In the genomic region with DNA sequence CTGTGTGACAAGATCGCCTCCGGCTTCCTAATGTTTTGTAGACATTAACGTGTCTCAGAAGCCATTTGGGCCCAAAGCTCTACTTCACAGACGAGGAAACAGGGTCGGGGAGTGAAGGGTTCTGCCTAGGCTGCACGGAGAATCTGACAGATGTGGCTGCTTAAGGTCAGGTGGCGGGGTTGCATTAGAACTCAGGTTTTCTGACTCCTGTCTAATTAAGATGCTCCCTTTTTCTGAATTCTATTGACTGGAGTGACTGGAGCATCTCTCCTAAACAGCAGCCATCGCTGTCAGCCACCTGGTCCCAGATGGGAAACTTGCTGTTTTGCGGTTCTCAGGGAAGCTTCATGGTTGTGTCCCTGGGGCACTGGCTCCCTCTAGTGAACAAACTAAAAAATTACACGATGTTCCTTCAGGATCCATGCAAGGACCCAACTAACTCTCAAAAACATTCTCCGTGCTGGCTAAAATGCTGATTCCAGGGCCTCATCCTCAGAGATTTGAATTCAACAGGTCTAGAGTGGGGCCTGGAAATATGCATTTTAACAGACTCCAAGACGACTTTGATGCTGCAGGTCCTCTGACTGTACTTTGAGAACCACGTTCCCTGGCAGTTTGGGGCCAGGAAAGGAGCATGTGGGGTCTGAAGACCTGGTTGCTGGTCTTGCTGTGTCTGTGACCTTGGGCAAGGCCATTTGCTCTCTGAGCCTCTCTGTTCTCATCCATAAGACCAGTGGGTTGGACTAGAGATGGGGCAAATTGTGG, we compare ENCODE assay signal across 8 cellular contexts.
DNase-seq lines count a peak whose midpoint lies in the region; ATAC-seq, FAIRE-seq and TF ChIP-seq lines count a peak whose summit lies in the region.

No MANE protein-coding gene starts in this region.

- DNase-seq in BE2C (peak; percentile 46), H54 (ENCODE audit: insufficient read length, low spot score) (peak; percentile 75), NT2/D1 (ENCODE audit: low read depth, low spot score) (peak; percentile 66), frontal cortex (ENCODE audit: low spot score in 2 of 2) (peak; percentile 41 to 77), omental fat pad (ENCODE audit: low spot score) (no peak)
- DNase-seq in activated T-helper 9 cell treated with anti-CD3 and anti-CD28 coated beads, Interleukin-2, amount 50 U/mL, for 16 hours (ENCODE audit: low read depth): peak; percentile 8

- H3K27me3 ChIP-seq in BE2C: peaks cover 22% of the 10 kb centered on the region
- peaks cover 4% of the 10 kb centered on the region for H3K27me3 ChIP-seq in NT2/D1 (ENCODE audit: insufficient read depth, insufficient read length)

- FAIRE-seq in H54 (lab: Jason Lieb, UNC) (no peak), frontal cortex (lab: Jason Lieb, UNC) (no peak)

- no peak for TF ChIP-seq POLR2A in H54 (IDR thresholded peaks at IDR 0.05; ENCODE audit: low read depth, low read length)

- H3K36me3 ChIP-seq in BE2C (no peaks in the 10 kb centered on the region), NT2/D1 (ENCODE audit: insufficient read depth, insufficient read length, low read length) (no peaks in the 10 kb centered on the region)

- H3K9me3 ChIP-seq in BE2C (no peaks in the 10 kb centered on the region), NT2/D1 (ENCODE audit: insufficient read depth, low read length) (peaks cover 12% of the 10 kb centered on the region)

- peak; percentile 83 for TF ChIP-seq CTCF in BE2C (IDR thresholded peaks at IDR 0.05; ENCODE audit: low read depth, low read length)
- peak in 2 of 3 donors; percentile 27 to 28 for TF ChIP-seq CTCF in omental fat pad (IDR thresholded peaks at IDR 0.05)

- ATAC-seq in omental fat pad (ENCODE audit: low FRiP score) (no peak), GM21717 (IDR thresholded peaks at IDR 0.05; ENCODE audit: unreplicated experiment) (no peak), HG03460 (IDR thresholded peaks at IDR 0.05; ENCODE audit: unreplicated experiment) (no peak)

- H3K4me1 ChIP-seq in BE2C (no peaks in the 10 kb centered on the region), NT2/D1 (ENCODE audit: insufficient read depth, insufficient read length) (no peaks in the 10 kb centered on the region)

- no peak overlapping the region for H3K4me3 ChIP-seq in BE2C (ENCODE audit: low read depth, low read length)
- H3K4me3 ChIP-seq in NT2/D1 (ENCODE audit: insufficient read length, low read depth): no peak overlapping the region

- H3K9ac ChIP-seq in NT2/D1 (ENCODE audit: insufficient read length, low read depth): no peak overlapping the region
